ENCODE assay signal across 1 cellular context in the genomic region with DNA sequence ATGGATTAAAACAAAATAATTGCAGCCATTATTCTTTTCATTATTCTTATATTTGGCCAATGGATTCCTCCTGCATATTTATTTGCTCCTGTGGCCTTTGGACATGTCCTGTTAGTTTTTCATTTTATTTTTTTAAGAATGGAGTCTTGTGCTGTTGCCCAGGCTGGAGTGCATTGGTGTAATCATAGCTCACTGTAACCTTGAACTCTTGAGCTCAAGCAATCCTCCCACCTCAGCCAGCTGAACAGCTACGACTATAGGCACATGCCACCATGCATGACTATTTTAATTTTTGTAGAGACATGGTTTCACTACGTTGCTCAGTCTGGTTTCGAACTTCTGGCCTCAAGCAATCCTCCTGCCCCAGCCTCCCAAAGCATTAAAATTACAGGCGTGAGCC.
TF ChIP-seq lines count a peak whose summit lies in the region.

No MANE protein-coding gene starts in this region.

TF ChIP-seq in HepG2, 621 proteins besides CTCF, POLR2A, EP300 and RAD21 (continued from another document and continues in another):
- peak; percentile 50; the same call in 1 of the 2 replicates for TF ChIP-seq AHDC1 (CRISPR knock-in tag; IDR thresholded peaks at IDR 0.05; ENCODE audit: borderline replicate concordance)
- TF ChIP-seq, protein P1, sequence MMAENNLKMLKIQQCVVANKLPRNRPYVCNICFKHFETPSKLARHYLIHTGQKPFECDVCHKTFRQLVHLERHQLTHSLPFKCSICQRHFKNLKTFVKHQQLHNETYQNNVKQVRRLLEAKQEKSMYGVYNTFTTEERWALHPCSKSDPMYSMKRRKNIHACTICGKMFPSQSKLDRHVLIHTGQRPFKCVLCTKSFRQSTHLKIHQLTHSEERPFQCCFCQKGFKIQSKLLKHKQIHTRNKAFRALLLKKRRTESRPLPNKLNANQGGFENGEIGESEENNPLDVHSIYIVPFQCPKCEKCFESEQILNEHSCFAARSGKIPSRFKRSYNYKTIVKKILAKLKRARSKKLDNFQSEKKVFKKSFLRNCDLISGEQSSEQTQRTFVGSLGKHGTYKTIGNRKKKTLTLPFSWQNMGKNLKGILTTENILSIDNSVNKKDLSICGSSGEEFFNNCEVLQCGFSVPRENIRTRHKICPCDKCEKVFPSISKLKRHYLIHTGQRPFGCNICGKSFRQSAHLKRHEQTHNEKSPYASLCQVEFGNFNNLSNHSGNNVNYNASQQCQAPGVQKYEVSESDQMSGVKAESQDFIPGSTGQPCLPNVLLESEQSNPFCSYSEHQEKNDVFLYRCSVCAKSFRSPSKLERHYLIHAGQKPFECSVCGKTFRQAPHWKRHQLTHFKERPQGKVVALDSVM (CRISPR knock-in tag; IDR thresholded peaks at IDR 0.05): peak; percentile 80
- no peak for TF ChIP-seq THAP9 (CRISPR knock-in tag; IDR thresholded peaks at IDR 0.05; ENCODE audit: borderline replicate concordance)
- TF ChIP-seq, protein P2, sequence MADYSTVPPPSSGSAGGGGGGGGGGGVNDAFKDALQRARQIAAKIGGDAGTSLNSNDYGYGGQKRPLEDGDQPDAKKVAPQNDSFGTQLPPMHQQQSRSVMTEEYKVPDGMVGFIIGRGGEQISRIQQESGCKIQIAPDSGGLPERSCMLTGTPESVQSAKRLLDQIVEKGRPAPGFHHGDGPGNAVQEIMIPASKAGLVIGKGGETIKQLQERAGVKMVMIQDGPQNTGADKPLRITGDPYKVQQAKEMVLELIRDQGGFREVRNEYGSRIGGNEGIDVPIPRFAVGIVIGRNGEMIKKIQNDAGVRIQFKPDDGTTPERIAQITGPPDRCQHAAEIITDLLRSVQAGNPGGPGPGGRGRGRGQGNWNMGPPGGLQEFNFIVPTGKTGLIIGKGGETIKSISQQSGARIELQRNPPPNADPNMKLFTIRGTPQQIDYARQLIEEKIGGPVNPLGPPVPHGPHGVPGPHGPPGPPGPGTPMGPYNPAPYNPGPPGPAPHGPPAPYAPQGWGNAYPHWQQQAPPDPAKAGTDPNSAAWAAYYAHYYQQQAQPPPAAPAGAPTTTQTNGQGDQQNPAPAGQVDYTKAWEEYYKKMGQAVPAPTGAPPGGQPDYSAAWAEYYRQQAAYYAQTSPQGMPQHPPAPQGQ (CRISPR knock-in tag; IDR thresholded peaks at IDR 0.05; ENCODE audit: borderline replicate concordance): no peak
- no peak for TF ChIP-seq PCBP2 (optimal IDR thresholded peaks at IDR 0.05; ENCODE audit: low read depth, low read length, poor library complexity, severe bottlenecking)
- TF ChIP-seq ZNF331 (CRISPR knock-in tag; IDR thresholded peaks at IDR 0.05): no peak
- 0 out of 2 replicates have a peak, but pooled peaks have one; percentile 15 for TF ChIP-seq MAX (IDR thresholded peaks at IDR 0.05)
- TF ChIP-seq ZFP41 (CRISPR knock-in tag; IDR thresholded peaks at IDR 0.05; ENCODE audit: borderline replicate concordance): no peak
- no peak for TF ChIP-seq BCLAF1 (IDR thresholded peaks at IDR 0.05)
- TF ChIP-seq HIVEP1 (CRISPR knock-in tag; IDR thresholded peaks at IDR 0.05): no peak
- TF ChIP-seq TFAP4 (IDR thresholded peaks at IDR 0.05; ENCODE audit: borderline replicate concordance, low read depth): 0 out of 2 replicates have a peak, but pooled peaks have one; percentile 34
- TF ChIP-seq ZNF788 (CRISPR knock-in tag; IDR thresholded peaks at IDR 0.05; ENCODE audit: borderline replicate concordance): no peak
- no peak for TF ChIP-seq TBL1XR1 (IDR thresholded peaks at IDR 0.05; ENCODE audit: borderline replicate concordance, low read length, partially characterized antibody)
- TF ChIP-seq RCOR2 (CRISPR knock-in tag; IDR thresholded peaks at IDR 0.05): no peak
- no peak for TF ChIP-seq ZNF232 (CRISPR knock-in tag; IDR thresholded peaks at IDR 0.05; ENCODE audit: borderline replicate concordance)
- no peak for TF ChIP-seq ZFAT (CRISPR knock-in tag; conservative IDR thresholded peaks at IDR 0.05)
- TF ChIP-seq EHMT2 (IDR thresholded peaks at IDR 0.05; ENCODE audit: borderline replicate concordance, low read depth, low read length): 0 out of 2 replicates have a peak, but pooled peaks have one; percentile 27
- TF ChIP-seq SAP130 (CRISPR knock-in tag; IDR thresholded peaks at IDR 0.05; ENCODE audit: low read depth): 0 out of 2 replicates have a peak, but pooled peaks have one; percentile 12
- no peak for TF ChIP-seq SNRNP70 (IDR thresholded peaks at IDR 0.05; ENCODE audit: low read depth, low read length)
- TF ChIP-seq, protein P3, sequence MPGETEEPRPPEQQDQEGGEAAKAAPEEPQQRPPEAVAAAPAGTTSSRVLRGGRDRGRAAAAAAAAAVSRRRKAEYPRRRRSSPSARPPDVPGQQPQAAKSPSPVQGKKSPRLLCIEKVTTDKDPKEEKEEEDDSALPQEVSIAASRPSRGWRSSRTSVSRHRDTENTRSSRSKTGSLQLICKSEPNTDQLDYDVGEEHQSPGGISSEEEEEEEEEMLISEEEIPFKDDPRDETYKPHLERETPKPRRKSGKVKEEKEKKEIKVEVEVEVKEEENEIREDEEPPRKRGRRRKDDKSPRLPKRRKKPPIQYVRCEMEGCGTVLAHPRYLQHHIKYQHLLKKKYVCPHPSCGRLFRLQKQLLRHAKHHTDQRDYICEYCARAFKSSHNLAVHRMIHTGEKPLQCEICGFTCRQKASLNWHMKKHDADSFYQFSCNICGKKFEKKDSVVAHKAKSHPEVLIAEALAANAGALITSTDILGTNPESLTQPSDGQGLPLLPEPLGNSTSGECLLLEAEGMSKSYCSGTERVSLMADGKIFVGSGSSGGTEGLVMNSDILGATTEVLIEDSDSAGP (CRISPR knock-in tag; IDR thresholded peaks at IDR 0.05; ENCODE audit: borderline replicate concordance): no peak
- peak; percentile 33; the same call in 1 of the 2 replicates for TF ChIP-seq ZMYM4 (CRISPR knock-in tag; IDR thresholded peaks at IDR 0.05)
- TF ChIP-seq MAF1 (CRISPR knock-in tag; IDR thresholded peaks at IDR 0.05; ENCODE audit: borderline replicate concordance): no peak
- no peak for TF ChIP-seq ZNF282 (IDR thresholded peaks at IDR 0.05; ENCODE audit: partially characterized antibody)
- TF ChIP-seq ZFP36 (IDR thresholded peaks at IDR 0.05; ENCODE audit: borderline replicate concordance, low read depth, low read length, partially characterized antibody): no peak
- peak; percentile 69 for TF ChIP-seq SALL1 (CRISPR knock-in tag; IDR thresholded peaks at IDR 0.05)
- TF ChIP-seq, protein P4, sequence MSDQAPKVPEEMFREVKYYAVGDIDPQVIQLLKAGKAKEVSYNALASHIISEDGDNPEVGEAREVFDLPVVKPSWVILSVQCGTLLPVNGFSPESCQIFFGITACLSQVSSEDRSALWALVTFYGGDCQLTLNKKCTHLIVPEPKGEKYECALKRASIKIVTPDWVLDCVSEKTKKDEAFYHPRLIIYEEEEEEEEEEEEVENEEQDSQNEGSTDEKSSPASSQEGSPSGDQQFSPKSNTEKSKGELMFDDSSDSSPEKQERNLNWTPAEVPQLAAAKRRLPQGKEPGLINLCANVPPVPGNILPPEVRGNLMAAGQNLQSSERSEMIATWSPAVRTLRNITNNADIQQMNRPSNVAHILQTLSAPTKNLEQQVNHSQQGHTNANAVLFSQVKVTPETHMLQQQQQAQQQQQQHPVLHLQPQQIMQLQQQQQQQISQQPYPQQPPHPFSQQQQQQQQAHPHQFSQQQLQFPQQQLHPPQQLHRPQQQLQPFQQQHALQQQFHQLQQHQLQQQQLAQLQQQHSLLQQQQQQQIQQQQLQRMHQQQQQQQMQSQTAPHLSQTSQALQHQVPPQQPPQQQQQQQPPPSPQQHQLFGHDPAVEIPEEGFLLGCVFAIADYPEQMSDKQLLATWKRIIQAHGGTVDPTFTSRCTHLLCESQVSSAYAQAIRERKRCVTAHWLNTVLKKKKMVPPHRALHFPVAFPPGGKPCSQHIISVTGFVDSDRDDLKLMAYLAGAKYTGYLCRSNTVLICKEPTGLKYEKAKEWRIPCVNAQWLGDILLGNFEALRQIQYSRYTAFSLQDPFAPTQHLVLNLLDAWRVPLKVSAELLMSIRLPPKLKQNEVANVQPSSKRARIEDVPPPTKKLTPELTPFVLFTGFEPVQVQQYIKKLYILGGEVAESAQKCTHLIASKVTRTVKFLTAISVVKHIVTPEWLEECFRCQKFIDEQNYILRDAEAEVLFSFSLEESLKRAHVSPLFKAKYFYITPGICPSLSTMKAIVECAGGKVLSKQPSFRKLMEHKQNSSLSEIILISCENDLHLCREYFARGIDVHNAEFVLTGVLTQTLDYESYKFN (CRISPR knock-in tag; conservative IDR thresholded peaks at IDR 0.05): 0 out of 2 replicates have a peak, but pooled peaks have one; percentile 21
- TF ChIP-seq ZNF7 (CRISPR knock-in tag; IDR thresholded peaks at IDR 0.05): no peak
